Comparison of ENCODE assay signal across 19 cellular contexts in genomic region chr12:91224411-91224810, GRCh38. TPM values are rescaled to one million over a fixed set of nuclear protein-coding genes. Genes with fewer than 3 reads are reported as not detected.
"Had no signal": no experiment of that assay in that cellular context is flagged by ENCODE, and none has a peak within 500 bp of the region (broad histone marks: within the 10 kb centered on the region; RNA-seq: fewer than 3 reads in every experiment).

No MANE protein-coding gene starts in this region.

- H3K36me3 ChIP-seq: colonic mucosa had no signal

- H3K27ac Mint-ChIP-seq: activated CD4-positive, alpha-beta T cell treated with anti-CD3 and anti-CD28 coated beads, Interleukin-2, amount 10 ng/mL, durations not matched to agents 7 days and 5 days; activated naive CD4-positive, alpha-beta T cell treated with anti-CD3 and anti-CD28 coated beads for 36 hours; brain; endodermal cell; nephron progenitor cell; stimulated activated naive CD8-positive, alpha-beta T cell treated with anti-CD3 and anti-CD28 coated beads, Interleukin-15, Interleukin-2, amounts not matched to agents 100 ng/mL and 50 ng/mL, for 24 hours had no signal

- H3K27ac ChIP-seq: colonic mucosa had no signal

- DNase-seq: activated CD4-positive, alpha-beta T cell treated with anti-CD3 and anti-CD28 coated beads, Interleukin-2, amount 10 ng/mL, durations not matched to agents 7 days and 5 days; activated CD8-positive, alpha-beta memory T cell treated with anti-CD3 and anti-CD28 coated beads, Interleukin-2, amount 50 U/mL, for 4 hours; activated naive CD4-positive, alpha-beta T cell treated with anti-CD3 and anti-CD28 coated beads for 36 hours; activated T-cell treated with anti-CD3 and anti-CD28 coated beads, Interleukin-2, amount 50 U/mL, for 4 hours; anterior cingulate cortex; central memory CD4-positive, alpha-beta T cell; colonic mucosa; endodermal cell; hippocampal formation; nephron progenitor cell; nucleus accumbens; posterior cingulate gyrus; retina; stimulated activated CD4-positive, alpha-beta T cell treated with anti-CD3 and anti-CD28 coated beads, Interleukin-2, amount 100 ng/mL, for 48 hours; T-helper 1 cell; trophoblast cell had no signal

- FAIRE-seq: keratinocyte had no signal

- H3K4me1 ChIP-seq: colonic mucosa had no signal

- H3K36me3 Mint-ChIP-seq: brain had no signal

- H3K9me3 ChIP-seq: colonic mucosa had no signal

- H3K9me3 Mint-ChIP-seq: activated CD4-positive, alpha-beta T cell treated with anti-CD3 and anti-CD28 coated beads, Interleukin-2, amount 10 ng/mL, durations not matched to agents 7 days and 5 days; activated naive CD4-positive, alpha-beta T cell treated with anti-CD3 and anti-CD28 coated beads for 36 hours; activated T-cell treated with anti-CD3 and anti-CD28 coated beads, Interleukin-2, amount 50 U/mL, for 4 hours; brain; endodermal cell; nephron progenitor cell had no signal

- H3K4me3 ChIP-seq: colonic mucosa had no signal

- H3K27me3 Mint-ChIP-seq: activated CD4-positive, alpha-beta T cell treated with anti-CD3 and anti-CD28 coated beads, Interleukin-2, amount 10 ng/mL, durations not matched to agents 7 days and 5 days; brain had no signal

- H3K4me1 Mint-ChIP-seq: activated CD4-positive, alpha-beta T cell treated with anti-CD3 and anti-CD28 coated beads, Interleukin-2, amount 10 ng/mL, durations not matched to agents 7 days and 5 days; brain; endodermal cell; nephron progenitor cell had no signal

- H3K4me3 Mint-ChIP-seq: activated CD4-positive, alpha-beta T cell treated with anti-CD3 and anti-CD28 coated beads, Interleukin-2, amount 10 ng/mL, durations not matched to agents 7 days and 5 days; activated naive CD4-positive, alpha-beta T cell treated with anti-CD3 and anti-CD28 coated beads for 36 hours; activated T-cell treated with anti-CD3 and anti-CD28 coated beads, Interleukin-2, amount 50 U/mL, for 4 hours; brain; endodermal cell; nephron progenitor cell; stimulated activated naive CD8-positive, alpha-beta T cell treated with anti-CD3 and anti-CD28 coated beads, Interleukin-15, Interleukin-2, amounts not matched to agents 100 ng/mL and 50 ng/mL, for 24 hours had no signal

- H3K27me3 ChIP-seq: colonic mucosa had no signal

- ATAC-seq: activated T-cell treated with anti-CD3 and anti-CD28 coated beads, Interleukin-2, amount 50 U/mL, for 4 hours had no signal

RNA-seq across cellular contexts. Expression of gene DCN, which starts 41.8 kb away (rescaled TPM):
- total RNA-seq: activated CD4-positive, alpha-beta T cell treated with anti-CD3 and anti-CD28 coated beads, Interleukin-2, amount 10 ng/mL, durations not matched to agents 7 days and 5 days; activated naive CD4-positive, alpha-beta T cell treated with anti-CD3 and anti-CD28 coated beads for 36 hours; endodermal cell had no signal
